Comparison of ENCODE assay signal across 8 cellular contexts in genomic region chr2:101152195-101153076, GRCh38.
DNase-seq lines count a peak whose midpoint lies in the region; ATAC-seq and TF ChIP-seq lines count a peak whose summit lies in the region.

No MANE protein-coding gene starts in this region.

- in situ Hi-C loops in GM13976 (cut with MboI; ENCODE audit: low sequenced_read_pairs, unreplicated experiment), result loop anchor here (10.0 to 25.0 kb wide), 2 partner anchors 128 to 540 kb away; no protein-coding TSS in a partner anchor

- TF ChIP-seq CTCF in AG10803 (conservative IDR thresholded peaks at IDR 0.05; ENCODE audit: low read length) (peak; percentile 78), GM13976 (IDR thresholded peaks at IDR 0.05; ENCODE audit: borderline replicate concordance, control extremely low read depth, extremely low read depth, insufficient read depth, missing control alignments) (peak; percentile 84), WI38 (IDR thresholded peaks at IDR 0.05; ENCODE audit: low read depth, low read length) (peak; percentile 73), fibroblast of mammary gland (conservative IDR thresholded peaks at IDR 0.05; ENCODE audit: control insufficient read depth, insufficient read depth, low read depth, low read length) (peak; percentile 80)

- peak; percentile 64 for ATAC-seq in HG02884 (IDR thresholded peaks at IDR 0.05; ENCODE audit: unreplicated experiment)

- peak overlapping the region; percentile 88 for H3K27ac ChIP-seq in muscle layer of colon (ENCODE audit: low read depth, low read length)

- DNase-seq in AG10803 (ENCODE audit: low read depth), result peak; percentile 62
- DNase-seq in GM13976 (ENCODE audit: low spot score), result peak; percentile 76
- peak; percentile 36 for DNase-seq in NCI-H2029 treated with DMSO at 0.1 percent for 48 hours (lab: John Stamatoyannopoulos, UW)
- DNase-seq in fibroblast of mammary gland (ENCODE audit: low read depth), result peak; percentile 82
- DNase-seq in NCI-H187 treated with DMSO at 0.1 percent for 48 hours (lab: John Stamatoyannopoulos, UW), result no peak

- peak overlapping the region; percentile 39 for H3K9ac ChIP-seq in muscle layer of colon (ENCODE audit: low read length)

- H3K4me3 ChIP-seq in AG10803 (ENCODE audit: low read length) (peak overlapping the region; percentile 6), WI38 (ENCODE audit: low read depth, low read length) (peak overlapping the region; percentile 57), fibroblast of mammary gland (ENCODE audit: control insufficient read depth, low read depth, low read length) (peak overlapping the region; percentile 66), muscle layer of colon (ENCODE audit: low read depth in 1 of 2, low read length in 2 of 2) (peak overlapping the region; percentile 76 to 89)

- no peaks in the 10 kb centered on the region for H3K27me3 ChIP-seq in muscle layer of colon (ENCODE audit: control insufficient read depth in 1 of 2, insufficient read depth in 2 of 2, low read length in 2 of 2)

- no peaks in the 10 kb centered on the region for H3K36me3 ChIP-seq in muscle layer of colon (ENCODE audit: insufficient read depth, low read length)

- H3K4me1 ChIP-seq in muscle layer of colon (ENCODE audit: insufficient read depth, low read length), result peaks cover 25% of the 10 kb centered on the region

- H3K9me3 ChIP-seq in muscle layer of colon (ENCODE audit: low read length), result no peaks in the 10 kb centered on the region

Comparison
In these comparisons a context has a peak if more than half of its experiments do, and no peak if none do; other contexts are left out.
1. H3K4me3 ChIP-seq: peak in every context shown above with its lines; median percentile 82 in muscle layer of colon; 66 in fibroblast of mammary gland; 57 in WI38; 6 in AG10803.